8 cellular contexts compared by ENCODE assay signal in genomic region chr2:10668402-10669012, GRCh38. TPM values are rescaled to one million over a fixed set of nuclear protein-coding genes. Genes with fewer than 3 reads are reported as not detected.
DNase-seq lines count a peak whose midpoint lies in the region; ATAC-seq and TF ChIP-seq lines count a peak whose summit lies in the region.

No MANE protein-coding gene starts in this region.

- H3K4me1 ChIP-seq in hepatocyte (ENCODE audit: insufficient read depth) (no peaks in the 10 kb centered on the region), stomach (no peaks in the 10 kb centered on the region)

- 51% methylated on average over 4 of the region's 4 CpGs for WGBS in hepatocyte (ENCODE audit: low lambda C conversion rate, missing lambda C conversion rate)
- WGBS in stomach, 5 donors = 31 to 46% (median 37%) methylated on average over 4 of the region's 4 CpGs

- H3K9me3 ChIP-seq in hepatocyte (ENCODE audit: low read depth) = no peaks in the 10 kb centered on the region
- H3K9me3 ChIP-seq in stomach = no peaks in the 10 kb centered on the region

- no peak overlapping the region for H2AFZ ChIP-seq in hepatocyte

- H3K27ac ChIP-seq in hepatocyte (no peak overlapping the region), stomach (no peak overlapping the region)

- no peak for TF ChIP-seq POLR2A in stomach (IDR thresholded peaks at IDR 0.05)

- TF ChIP-seq CTCF in AG09309 (IDR thresholded peaks at IDR 0.05; ENCODE audit: control insufficient read depth, insufficient read depth, low read depth, low read length, missing control alignments) (peak; percentile 55), GM10266 (IDR thresholded peaks at IDR 0.05; ENCODE audit: control insufficient read depth, insufficient read depth, low read depth, missing control alignments) (peak; percentile 62), WI38 (IDR thresholded peaks at IDR 0.05; ENCODE audit: low read depth, low read length) (peak; percentile 34; the same call in 1 of the 2 replicates), hepatocyte (IDR thresholded peaks at IDR 0.05; ENCODE audit: poor library complexity) (peak; percentile 79), stomach (IDR thresholded peaks at IDR 0.05) (peak in 5 of 7 experiments; percentile 36 to 68 (median 48))

- no peaks in the 10 kb centered on the region for H3K9me2 ChIP-seq in hepatocyte (replicated peaks; ENCODE audit: insufficient read depth)

- H3K4me2 ChIP-seq in hepatocyte = no peak overlapping the region

- ATAC-seq in HG03039 (IDR thresholded peaks at IDR 0.05; ENCODE audit: unreplicated experiment) = no peak
- no peak for ATAC-seq in HG02798 (IDR thresholded peaks at IDR 0.05; ENCODE audit: poor library complexity, unreplicated experiment)

- TF ChIP-seq EP300 in stomach (IDR thresholded peaks at IDR 0.05) = no peak

- no peaks in the 10 kb centered on the region for H4K20me1 ChIP-seq in hepatocyte (ENCODE audit: insufficient read depth, poor library complexity, severe bottlenecking)

- H3K27me3 ChIP-seq in hepatocyte (no peaks in the 10 kb centered on the region), stomach (no peaks in the 10 kb centered on the region)

- intact Hi-C loops in stomach (cut with DNase I; ENCODE audit: low total_unique reads) = no loop called here

- no peaks in the 10 kb centered on the region for H3K36me3 ChIP-seq in hepatocyte (replicated peaks; ENCODE audit: insufficient read depth, low read depth)
- peaks cover 17 to 86% (median 76%) of the 10 kb centered on the region in 4 donors for H3K36me3 ChIP-seq in stomach

- DNase-seq in AG09309 (ENCODE audit: low read depth) (peak; percentile 18), GM10266 (ENCODE audit: extremely low spot score) (no peak), NCI-H187 (lab: John Stamatoyannopoulos, UW) (peak; percentile 31 to 43), hepatocyte (ENCODE audit: low spot score) (peak; percentile 83), stomach (no peak)

- H3K4me3 ChIP-seq in AG09309 (ENCODE audit: control insufficient read depth, low read depth, low read length) = no peak overlapping the region
- H3K4me3 ChIP-seq in WI38 (ENCODE audit: low read depth, low read length) = no peak overlapping the region
- H3K4me3 ChIP-seq in hepatocyte = no peak overlapping the region
- H3K4me3 ChIP-seq in stomach = no peak overlapping the region

- no peaks in the 10 kb centered on the region for H3K79me2 ChIP-seq in hepatocyte

RNA-seq across cellular contexts. Expression of gene NOL10, which starts 21.3 kb away (rescaled TPM):
- 25.2 and 28.4 TPM in 2 replicates for total RNA-seq in hepatocyte
- polyA plus RNA-seq in hepatocyte = 15.7 and 20.3 TPM in 2 replicates
- 100 to 1,000 TPM in 1 of 5 donors, 10 to 100 TPM in 3, 1 to 10 TPM in 1; 7.5 to 102 (median 18.4) TPM for total RNA-seq in stomach
- polyA plus RNA-seq in stomach = 10 to 100 TPM in 2 of 3 donors, 1 to 10 TPM in 1; 8.1 to 11.5 (median 10.8) TPM

RNA-seq across cellular contexts. Expression of gene ATP6V1C2, which starts 52.9 kb away (rescaled TPM):
- total RNA-seq in hepatocyte (0.32 and 0.57 TPM in 2 replicates), stomach (100 to 1,000 TPM in 1 of 5 donors, 1 to 10 TPM in 1, not detected in 3; 1.1 to 143 TPM)
- polyA plus RNA-seq in hepatocyte (1.3 and 2.0 TPM in 2 replicates), stomach (1 to 10 TPM in 1 of 3 donors, under 1 TPM in 2; 0.61 to 6.9 (median 0.75) TPM)

Comparison
In these comparisons a context has a peak if more than half of its experiments do, and no peak if none do; other contexts are left out.
1. DNase-seq: peak in AG09309 (single experiment), NCI-H187 (2 of 2) and hepatocyte (single experiment); none in GM10266 (single experiment) and stomach (single experiment).
2. Peak in every context shown above with its lines, with median percentiles within 50 percentile points of each other: CTCF ChIP-seq.